Comparison of ENCODE assay signal across 20 cellular contexts in genomic region chr20:56799187-56799586, GRCh38.
"Had no signal": no experiment of that assay in that cellular context is flagged by ENCODE, and none has a peak within 500 bp of the region (broad histone marks: within the 10 kb centered on the region; RNA-seq: fewer than 3 reads in every experiment).

No MANE protein-coding gene starts in this region.

- H3K27me3 ChIP-seq: esophagus muscularis mucosa, foreskin keratinocyte had no signal

- H3K27ac ChIP-seq: coronary artery, dorsolateral prefrontal cortex, esophagus muscularis mucosa, foreskin keratinocyte, gastroesophageal sphincter, heart right ventricle, left ventricle myocardium inferior, lower lobe of right lung had no signal

- H3K36me3 ChIP-seq: esophagus muscularis mucosa, gastroesophageal sphincter, heart right ventricle, left ventricle myocardium inferior, lower lobe of right lung had no signal

- DNase-seq: dermis blood vessel endothelial cell; dorsolateral prefrontal cortex; effector CD4-positive, alpha-beta T cell; effector memory CD4-positive, alpha-beta T cell; foreskin keratinocyte; heart right ventricle; hippocampal formation; left cardiac atrium; left ventricle myocardium inferior; lower lobe of right lung; mesenchymal stem cell; mucosa of descending colon had no signal

- ATAC-seq: foreskin keratinocyte, gastroesophageal sphincter, heart right ventricle, left cardiac atrium, lower lobe of right lung, mucosa of descending colon had no signal

- FAIRE-seq: colon, endothelial cell of umbilical vein, frontal cortex, islet of Langerhans, keratinocyte had no signal

- H3K4me3 ChIP-seq: coronary artery, dorsolateral prefrontal cortex, esophagus muscularis mucosa, gastroesophageal sphincter, heart right ventricle, left ventricle myocardium inferior, lower lobe of right lung, mucosa of descending colon had no signal

- H3K4me1 ChIP-seq: foreskin keratinocyte, gastroesophageal sphincter, heart right ventricle, left ventricle myocardium inferior, lower lobe of right lung had no signal

- H3K9me3 ChIP-seq: mucosa of descending colon had no signal
